8 cellular contexts compared by ENCODE assay signal in genomic region chr1:2311184-2312032, GRCh38.
DNase-seq lines count a peak whose midpoint lies in the region; ATAC-seq and TF ChIP-seq lines count a peak whose summit lies in the region.

No MANE protein-coding gene starts in this region.

- H3K4me1 ChIP-seq in SJCRH30 (peaks cover 46% of the 10 kb centered on the region), sigmoid colon (peaks cover 0 to 67% (median 63%) of the 10 kb centered on the region in 4 donors)

- H3K9me3 ChIP-seq in SJCRH30 (replicated peaks) (no peaks in the 10 kb centered on the region), sigmoid colon (no peaks in the 10 kb centered on the region)

- H3K27ac Mint-ChIP-seq in glutamatergic neuron (ENCODE audit: unreplicated experiment) = peak overlapping the region; percentile 38

- 25 to 36% methylated on average over 21 of the region's 21 CpGs for WGBS in sigmoid colon, 2 donors

- H3K4me1 Mint-ChIP-seq in glutamatergic neuron (ENCODE audit: low read depth, unreplicated experiment) = peaks cover 6% of the 10 kb centered on the region

- peaks cover 4% of the 10 kb centered on the region for H3K27me3 Mint-ChIP-seq in glutamatergic neuron (ENCODE audit: unreplicated experiment)

- no peak overlapping the region; the same call in 1 of the 2 replicates for H3K27ac ChIP-seq in 22Rv1
- H3K27ac ChIP-seq in SJCRH30 = no peak overlapping the region
- peak overlapping the region; percentile 91 to 96 (median 93) for H3K27ac ChIP-seq in sigmoid colon

- TF ChIP-seq EP300 in sigmoid colon (IDR thresholded peaks at IDR 0.05) = no peak

- ATAC-seq in GM19043 (IDR thresholded peaks at IDR 0.05; ENCODE audit: low read depth, unreplicated experiment) = peak; percentile 51
- no peak for ATAC-seq in GM19463 (IDR thresholded peaks at IDR 0.05; ENCODE audit: unreplicated experiment)

- DNase-seq in SJCRH30 = peak; percentile 84 to 87
- peak; percentile 70 for DNase-seq in activated naive CD4-positive, alpha-beta T cell treated with anti-CD3 and anti-CD28 coated beads, Interleukin-2, amount 50 U/mL, for 16 hours
- DNase-seq in glutamatergic neuron = peak; percentile 83
- DNase-seq in sigmoid colon = peak; percentile 91
- no peak for DNase-seq in NCI-H187 (lab: John Stamatoyannopoulos, UW)

- H3K36me3 ChIP-seq in SJCRH30 = peaks cover 11% of the 10 kb centered on the region; the same call in 1 of the 2 replicates
- peaks cover 6 to 30% (median 20%) of the 10 kb centered on the region in 4 donors for H3K36me3 ChIP-seq in sigmoid colon

- TF ChIP-seq POLR2A in sigmoid colon (IDR thresholded peaks at IDR 0.05) = no peak

- H3K9me3 Mint-ChIP-seq in glutamatergic neuron (ENCODE audit: unreplicated experiment) = peaks cover 14% of the 10 kb centered on the region

- H3K36me3 Mint-ChIP-seq in glutamatergic neuron (ENCODE audit: unreplicated experiment) = peaks cover 5% of the 10 kb centered on the region

- TF ChIP-seq CTCF in 22Rv1 (IDR thresholded peaks at IDR 0.05) (peak; percentile 34), glutamatergic neuron (IDR thresholded peaks at IDR 0.05; ENCODE audit: partially characterized antibody, unreplicated experiment) (peak; percentile 66), sigmoid colon (IDR thresholded peaks at IDR 0.05) (peak in 3 of 4 experiments; percentile 28 to 59 (median 34))

- no peaks in the 10 kb centered on the region for H3K27me3 ChIP-seq in SJCRH30
- no peaks in the 10 kb centered on the region for H3K27me3 ChIP-seq in sigmoid colon

- H3K4me3 Mint-ChIP-seq in glutamatergic neuron (ENCODE audit: unreplicated experiment) = no peak overlapping the region

- H3K4me3 ChIP-seq in SJCRH30 (no peak overlapping the region), sigmoid colon (no peak overlapping the region)

- intact Hi-C loops in sigmoid colon (cut with DNase I) = loop anchor here (5.0 kb wide), 2 partner anchors 34 to 71 kb away; no protein-coding TSS in a partner anchor

Comparison
In these comparisons a context has a peak if more than half of its experiments do, and no peak if none do; other contexts are left out.
1. H3K27ac ChIP-seq: peak in sigmoid colon (4 of 4); none in 22Rv1 (single experiment) and SJCRH30 (single experiment).
2. DNase-seq: peak in SJCRH30 (2 of 2), activated naive CD4-positive, alpha-beta T cell treated with anti-CD3 and anti-CD28 coated beads, Interleukin-2, amount 50 U/mL, for 16 hours (single experiment), glutamatergic neuron (single experiment) and sigmoid colon (single experiment); none in NCI-H187 (0 of 2).
3. Peak in every context shown above with its lines, with median percentiles within 50 percentile points of each other: CTCF ChIP-seq.